Comparison of ENCODE assay signal across 32 cellular contexts in genomic region chr11:112215621-112216020, GRCh38. TPM values are rescaled to one million over a fixed set of nuclear protein-coding genes. Genes with fewer than 3 reads are reported as not detected.
"Had no signal": no experiment of that assay in that cellular context is flagged by ENCODE, and none has a peak within 500 bp of the region (broad histone marks: within the 10 kb centered on the region; RNA-seq: fewer than 3 reads in every experiment).

No MANE protein-coding gene starts in this region.

- H3K27me3 ChIP-seq: ovary, spleen, stomach, thyroid gland, tibial nerve, upper lobe of right lung, uterus had no signal

- H3K36me3 ChIP-seq: neural progenitor cell, ovary, spleen, stomach, thoracic aorta, thyroid gland, upper lobe of right lung, uterus had no signal

- ATAC-seq: naive thymus-derived CD4-positive, alpha-beta T cell; natural killer cell; psoas muscle; right cardiac atrium; sciatic nerve; stimulated activated effector memory CD8-positive, alpha-beta T cell treated with anti-CD3 and anti-CD28 coated beads, Interleukin-12 subunit alpha, Interleukin-12 subunit beta, amount 100 ng/mL, for 72 hours; stimulated activated naive B cell treated with anti-CD40 and anti-IgM and Interleukin-4, amounts not matched to agents 10 μg/mL and 1 μg/mL and 100 μg/mL, for 72 hours; upper lobe of right lung had no signal

- H3K4me2 ChIP-seq: neural progenitor cell, smooth muscle cell had no signal

- H3K27ac ChIP-seq: neural progenitor cell, ovary, parathyroid adenoma, psoas muscle, skin epidermis, spleen, stomach, thoracic aorta, thyroid gland, tibial nerve, upper lobe of right lung, uterus had no signal

- H3K9ac ChIP-seq: neural progenitor cell, parathyroid adenoma had no signal

- H3K4me3 ChIP-seq: neural progenitor cell, ovary, psoas muscle, skin epidermis, smooth muscle cell, spleen, stomach, thoracic aorta, thyroid gland, tibial nerve, upper lobe of right lung, uterus had no signal

- H2AFZ ChIP-seq: neural progenitor cell, parathyroid adenoma had no signal

- H3K4me1 ChIP-seq: neural progenitor cell, parathyroid adenoma, psoas muscle, thyroid gland, tibial nerve, upper lobe of right lung, uterus had no signal

- H3K79me2 ChIP-seq: parathyroid adenoma had no signal

- H3K9me3 ChIP-seq: ovary, psoas muscle, spleen, stomach, thoracic aorta, thyroid gland, tibial nerve, upper lobe of right lung, uterus had no signal

- DNase-seq: naive thymus-derived CD4-positive, alpha-beta T cell; natural killer cell; occipital lobe; ovary; posterior cingulate gyrus; psoas muscle; right cardiac atrium; spleen; stimulated activated CD4-positive, alpha-beta T cell treated with anti-CD3 and anti-CD28 coated beads, Interleukin-12 subunit alpha, Interleukin-12 subunit beta, amount 100 ng/mL, for 4 hours; stimulated activated CD4-positive, alpha-beta T cell treated with anti-CD3 and anti-CD28 coated beads, Interleukin-1b, Interleukin-23, amount 100 ng/mL, for 48 hours; stimulated activated CD4-positive, alpha-beta T cell treated with anti-CD3 and anti-CD28 coated beads, Interleukin-4, amount 100 ng/mL, for 24 hours; stimulated activated naive B cell treated with anti-CD40 and anti-IgM and Interleukin-4, amounts not matched to agents 10 μg/mL and 1 μg/mL and 100 μg/mL, for 72 hours; stimulated activated naive CD4-positive, alpha-beta T cell treated with Interleukin-2 at 50 U/mL for 16 hours; stomach; thyroid gland; upper lobe of right lung; uterus had no signal

RNA-seq across cellular contexts. Expression of gene PLET1, which starts 45.0 kb away (rescaled TPM):
- total RNA-seq: naive thymus-derived CD4-positive, alpha-beta T cell; natural killer cell; occipital lobe; osteoblast; ovary; progenitor cell of endocrine pancreas; psoas muscle; renal cortical epithelial cell; right cardiac atrium; sciatic nerve; smooth muscle cell; spleen; stomach; subcutaneous adipose tissue; temporal lobe; thoracic aorta; thyroid gland; tibial nerve; upper lobe of right lung; urinary bladder; uterus had no signal
- polyA plus RNA-seq: naive thymus-derived CD4-positive, alpha-beta T cell; neural cell; ovary; psoas muscle; right cardiac atrium; smooth muscle cell; spleen; stomach; urinary bladder had no signal

RNA-seq across cellular contexts. Expression of gene TEX12, which starts 48.4 kb away (rescaled TPM):
- total RNA-seq: occipital lobe, osteoblast, progenitor cell of endocrine pancreas, renal cortical epithelial cell, smooth muscle cell, upper lobe of right lung had no signal
- polyA plus RNA-seq: naive thymus-derived CD4-positive, alpha-beta T cell; smooth muscle cell had no signal

RNA-seq across cellular contexts. Expression of gene IL18, which starts 51.7 kb away (rescaled TPM):
- total RNA-seq: osteoblast had no signal
- polyA plus RNA-seq: naive thymus-derived CD4-positive, alpha-beta T cell; neural cell had no signal
